8 cellular contexts compared by ENCODE assay signal in genomic region chr4:113685157-113685556, GRCh38.
A peak's percentile ranks its signal among the peaks of the same experiment; 100 is the strongest.
DNase-seq lines count a peak whose midpoint lies in the region; ATAC-seq and TF ChIP-seq lines count a peak whose summit lies in the region.
"Not testable (repeated sequence)": the region's sequence is repeated elsewhere in the genome, so short reads cannot be mapped to it uniquely, and the experiment has no call there.

No MANE protein-coding gene starts in this region.

- H3K27me3 ChIP-seq in CD4-positive, alpha-beta memory T cell (ENCODE audit: insufficient read depth, low read length); ascending aorta; mesendoderm (ENCODE audit: insufficient read depth, low read length, poor library complexity); gastrocnemius medialis; transverse colon: not testable (repeated sequence)

- H2BK120ac ChIP-seq in mesendoderm (ENCODE audit: low read depth, low read length), result not testable (repeated sequence)

- H3K27ac Mint-ChIP-seq in CD4-positive, alpha-beta memory T cell, result peak overlapping the region in 4 of 7 donors; percentile 63 to 90 (median 76)
- H3K27ac Mint-ChIP-seq in T-helper 1 cell treated with Interleukin-12 subunit alpha and Interleukin-12 subunit beta and Interleukin-4 antibody, amounts not matched to agents 30 μg/mL and 1 μg/mL, for 36 hours, result peak overlapping the region; percentile 86
- H3K27ac Mint-ChIP-seq in activated T-cell treated with anti-CD3 and anti-CD28 coated beads, Interleukin-2, amount 50 U/mL, for 72 hours, result peak overlapping the region; percentile 75
- peak overlapping the region; percentile 77 for H3K27ac Mint-ChIP-seq in glutamatergic neuron (ENCODE audit: unreplicated experiment)

- not testable (repeated sequence) for H3K36me3 ChIP-seq in CD4-positive, alpha-beta memory T cell (ENCODE audit: insufficient read depth, low read length); ascending aorta; mesendoderm (ENCODE audit: control insufficient read depth, insufficient read depth, low read length); gastrocnemius medialis; transverse colon

- not testable (repeated sequence) for H3K9me3 ChIP-seq in CD4-positive, alpha-beta memory T cell (ENCODE audit: control insufficient read depth in 1 of 2, low read length in 2 of 2); ascending aorta; gastrocnemius medialis; transverse colon

- peaks cover 18% of the 10 kb centered on the region in 2 donors for H3K36me3 Mint-ChIP-seq in CD4-positive, alpha-beta memory T cell
- H3K36me3 Mint-ChIP-seq in T-helper 1 cell treated with Interleukin-12 subunit alpha and Interleukin-12 subunit beta and Interleukin-4 antibody, amounts not matched to agents 30 μg/mL and 1 μg/mL, for 36 hours (ENCODE audit: low read depth), result peaks cover 39% of the 10 kb centered on the region
- H3K36me3 Mint-ChIP-seq in activated T-cell treated with anti-CD3 and anti-CD28 coated beads, Interleukin-2, amount 50 U/mL, for 72 hours (ENCODE audit: insufficient read depth in 2 of 2), result peaks cover 20 to 40% of the 10 kb centered on the region in 2 donors
- not testable (repeated sequence) for H3K36me3 Mint-ChIP-seq in glutamatergic neuron (ENCODE audit: unreplicated experiment)

- H3K9me3 Mint-ChIP-seq in CD4-positive, alpha-beta memory T cell; activated T-cell treated with anti-CD3 and anti-CD28 coated beads, Interleukin-2, amount 50 U/mL, for 72 hours; glutamatergic neuron (ENCODE audit: unreplicated experiment): not testable (repeated sequence)
- H3K9me3 Mint-ChIP-seq in T-helper 1 cell treated with Interleukin-12 subunit alpha and Interleukin-12 subunit beta and Interleukin-4 antibody, amounts not matched to agents 30 μg/mL and 1 μg/mL, for 36 hours, result peaks cover 16% of the 10 kb centered on the region

- not testable (repeated sequence) for DNase-seq in CD4-positive, alpha-beta memory T cell; activated T-cell treated with anti-CD3 and anti-CD28 coated beads, Interleukin-2, amount 50 U/mL, for 72 hours; ascending aorta (ENCODE audit: low spot score in 2 of 2); glutamatergic neuron; mesendoderm; gastrocnemius medialis; transverse colon

- intact Hi-C loops in CD4-positive, alpha-beta memory T cell (cut with micrococcal nuclease); transverse colon (cut with DNase I; ENCODE audit: low total_unique reads): not testable (repeated sequence)
- intact Hi-C loops in ascending aorta (cut with DNase I), result loop anchor here (2.0 to 10.0 kb wide), 4 partner anchors 76 to 290 kb away; partner anchors contain the start of genes ARSJ and CAMK2D
- intact Hi-C loops in gastrocnemius medialis (cut with DNase I; ENCODE audit: low total_unique reads), result loop anchor here (2.0 to 10.0 kb wide), 4 partner anchors 22 to 290 kb away; partner anchors contain the start of gene CAMK2D

- not testable (repeated sequence) for TF ChIP-seq EP300 in transverse colon (IDR thresholded peaks at IDR 0.05; ENCODE audit: low read depth)

- not testable (repeated sequence) for H3K23ac ChIP-seq in mesendoderm (ENCODE audit: low read length)

- peaks cover 44 to 59% (median 50%) of the 10 kb centered on the region in 4 donors for H3K4me1 Mint-ChIP-seq in CD4-positive, alpha-beta memory T cell
- H3K4me1 Mint-ChIP-seq in T-helper 1 cell treated with Interleukin-12 subunit alpha and Interleukin-12 subunit beta and Interleukin-4 antibody, amounts not matched to agents 30 μg/mL and 1 μg/mL, for 36 hours (ENCODE audit: low read depth), result peaks cover 50% of the 10 kb centered on the region
- H3K4me1 Mint-ChIP-seq in activated T-cell treated with anti-CD3 and anti-CD28 coated beads, Interleukin-2, amount 50 U/mL, for 72 hours (ENCODE audit: low read depth), result peaks cover 74% of the 10 kb centered on the region
- H3K4me1 Mint-ChIP-seq in glutamatergic neuron (ENCODE audit: low read depth, unreplicated experiment), result peaks cover 14% of the 10 kb centered on the region

- H3K4me2 ChIP-seq in mesendoderm (ENCODE audit: low read length), result not testable (repeated sequence)

- H3K79me1 ChIP-seq in mesendoderm (ENCODE audit: low read length), result not testable (repeated sequence)

- H2BK5ac ChIP-seq in mesendoderm (ENCODE audit: low read length), result not testable (repeated sequence)

- not testable (repeated sequence) for H3K18ac ChIP-seq in mesendoderm (ENCODE audit: low read length)

- H2BK15ac ChIP-seq in mesendoderm (replicated peaks; ENCODE audit: low read depth), result not testable (repeated sequence)

- ATAC-seq in activated T-cell treated with anti-CD3 and anti-CD28 coated beads, Interleukin-2, amount 50 U/mL, for 72 hours (replicated peaks in 1 of 2); gastrocnemius medialis: not testable (repeated sequence)

- CTCF ChIA-PET in CD4-positive, alpha-beta memory T cell (lab: Charles Lee; ENCODE audit: partially characterized antibody), result interaction anchor here (2.3 kb wide), 1 partner anchor 9 kb away, joined by 7 read pairs; no protein-coding TSS in a partner anchor

- TF ChIP-seq CTCF in ascending aorta (IDR thresholded peaks at IDR 0.05); glutamatergic neuron (IDR thresholded peaks at IDR 0.05; ENCODE audit: partially characterized antibody, unreplicated experiment); gastrocnemius medialis (IDR thresholded peaks at IDR 0.05 in 4 of 5, conservative IDR thresholded peaks at IDR 0.05 in 1 of 5); transverse colon (IDR thresholded peaks at IDR 0.05): not testable (repeated sequence)

- H3K79me2 ChIP-seq in mesendoderm (ENCODE audit: control insufficient read depth, insufficient read depth, low read length), result not testable (repeated sequence)

- not testable (repeated sequence) for H3K9ac ChIP-seq in mesendoderm (ENCODE audit: low read length)

- not testable (repeated sequence) for H4K5ac ChIP-seq in mesendoderm (ENCODE audit: low read length)

- H3K56ac ChIP-seq in mesendoderm (ENCODE audit: low read length), result not testable (repeated sequence)

- H3K27me3 Mint-ChIP-seq in CD4-positive, alpha-beta memory T cell; T-helper 1 cell treated with Interleukin-12 subunit alpha and Interleukin-12 subunit beta and Interleukin-4 antibody, amounts not matched to agents 30 μg/mL and 1 μg/mL, for 36 hours (ENCODE audit: low read depth); activated T-cell treated with anti-CD3 and anti-CD28 coated beads, Interleukin-2, amount 50 U/mL, for 72 hours (ENCODE audit: low read depth); glutamatergic neuron (ENCODE audit: unreplicated experiment): not testable (repeated sequence)

- not testable (repeated sequence) for H3K4ac ChIP-seq in mesendoderm (ENCODE audit: low read depth, low read length)

- POLR2A ChIA-PET in CD4-positive, alpha-beta memory T cell (lab: Charles Lee; ENCODE audit: partially characterized antibody), result interaction anchor here (1.0 kb wide), 1 partner anchor 77 kb away, joined by 3 read pairs; no protein-coding TSS in a partner anchor

- H4K8ac ChIP-seq in mesendoderm (ENCODE audit: low read depth, low read length), result peak overlapping the region; percentile 79

- not testable (repeated sequence) for H2AK5ac ChIP-seq in mesendoderm (ENCODE audit: low read length)

- H3K4me3 Mint-ChIP-seq in CD4-positive, alpha-beta memory T cell, result peak overlapping the region in 2 of 8 donors; percentile 46 to 53
- H3K4me3 Mint-ChIP-seq in T-helper 1 cell treated with Interleukin-12 subunit alpha and Interleukin-12 subunit beta and Interleukin-4 antibody, amounts not matched to agents 30 μg/mL and 1 μg/mL, for 36 hours; glutamatergic neuron (ENCODE audit: unreplicated experiment): not testable (repeated sequence)
- H3K4me3 Mint-ChIP-seq in activated T-cell treated with anti-CD3 and anti-CD28 coated beads, Interleukin-2, amount 50 U/mL, for 72 hours, result peak overlapping the region; percentile 63 to 73

- not testable (repeated sequence) for H3K4me3 ChIP-seq in CD4-positive, alpha-beta memory T cell (ENCODE audit: low read length in 2 of 2); ascending aorta; mesendoderm (ENCODE audit: low read length); gastrocnemius medialis; transverse colon

- WGBS in mesendoderm (ENCODE audit: extremely low coverage, insufficient coverage, low lambda C conversion rate), result no CpG with 5 or more reads among the region's 4 CpGs
- 88 to 94% methylated on average over 4 of the region's 4 CpGs for WGBS in transverse colon (ENCODE audit: low coverage in 1 of 2), 2 donors

- not testable (repeated sequence) for H3K27ac ChIP-seq in CD4-positive, alpha-beta memory T cell (ENCODE audit: low read depth, low read length); mesendoderm (ENCODE audit: low read depth, low read length)
- H3K27ac ChIP-seq in ascending aorta (peak overlapping the region; percentile 38 to 90), gastrocnemius medialis (peak overlapping the region; percentile 75 to 80 (median 78)), transverse colon (peak overlapping the region; percentile 43 to 67 (median 62))

- in situ Hi-C loops in gastrocnemius medialis (cut with MboI; ENCODE audit: low sequenced_read_pairs in 4 of 4), result not testable (repeated sequence)
- in situ Hi-C loops in transverse colon (cut with MboI; ENCODE audit: low pct_ligation_motif_present in 1 of 4, low pct_unique_long_range_greater_than_20kb in 1 of 4, low sequenced_read_pairs in 3 of 4), result loop anchor here in 1 of 4 donors (25.0 kb wide), 1 partner anchor 123 kb away; no protein-coding TSS in a partner anchor

- TF ChIP-seq POLR2A in gastrocnemius medialis (IDR thresholded peaks at IDR 0.05); transverse colon (IDR thresholded peaks at IDR 0.05): not testable (repeated sequence)

- H3K4me1 ChIP-seq in CD4-positive, alpha-beta memory T cell (ENCODE audit: insufficient read depth, low read length), result peaks cover 40% of the 10 kb centered on the region
- peaks cover 16 to 19% of the 10 kb centered on the region in 2 donors for H3K4me1 ChIP-seq in ascending aorta
- not testable (repeated sequence) for H3K4me1 ChIP-seq in mesendoderm (ENCODE audit: control insufficient read depth, low read depth, low read length)
- peaks cover 39 to 54% of the 10 kb centered on the region in 2 donors for H3K4me1 ChIP-seq in gastrocnemius medialis
- H3K4me1 ChIP-seq in transverse colon, result peaks cover 15 to 42% (median 27%) of the 10 kb centered on the region in 4 donors
